ENCODE assay signal across 19 cellular contexts in genomic region chr1:31151402-31151801, GRCh38.
DNase-seq lines count a peak whose midpoint lies in the region; FAIRE-seq and TF ChIP-seq lines count a peak whose summit lies in the region.
"Had no signal": no experiment of that assay in that cellular context is flagged by ENCODE, and none has a peak within 500 bp of the region (broad histone marks: within the 10 kb centered on the region; RNA-seq: fewer than 3 reads in every experiment).

No MANE protein-coding gene starts in this region.

- no peak overlapping the region for H2BK12ac ChIP-seq in trophoblast cell (ENCODE audit: low read length)

- no peak overlapping the region for H3K9ac ChIP-seq in trophoblast cell (ENCODE audit: low read length)
- H3K9ac ChIP-seq: BLaER1 treated with 17β-estradiol and CSF1 and Interleukin-3, amounts not matched to agents 10 nM and 100 nM; GM23248 had no signal

- H2AK5ac ChIP-seq in trophoblast cell (ENCODE audit: low read length), result no peak overlapping the region

- intact Hi-C loops in A673 (cut with micrococcal nuclease; ENCODE audit: unreplicated experiment), result no loop called here

- H3K36me3 ChIP-seq in bronchial epithelial cell (ENCODE audit: control insufficient read depth, insufficient read depth, low read length) (no peaks in the 10 kb centered on the region), trophoblast cell (ENCODE audit: control insufficient read depth in 1 of 2, insufficient read depth in 2 of 2, low read length in 2 of 2) (no peaks in the 10 kb centered on the region), A673 (ENCODE audit: insufficient read depth, low read length, poor library complexity, severe bottlenecking) (no peaks in the 10 kb centered on the region)
- H3K36me3 ChIP-seq: BLaER1 treated with 17β-estradiol and CSF1 and Interleukin-3, amounts not matched to agents 10 nM and 100 nM; HAP-1 had no signal

- no TSS peak for BruUV-seq in A673 (replicated peaks; lab: Mats Ljungman, UMichigan)

- no peak overlapping the region for H2BK5ac ChIP-seq in trophoblast cell (ENCODE audit: low read depth, low read length, poor library complexity)

- POLR2A ChIA-PET in RWPE1 (lab: Yijun Ruan, JAX; ENCODE audit: low non-redundant PET), result no interaction called here
- POLR2A ChIA-PET in A673 (lab: Charles Lee; ENCODE audit: low non-redundant PET), result no interaction called here

- no peak overlapping the region for H3K4me2 ChIP-seq in trophoblast cell (ENCODE audit: low read length)

- H3K27ac ChIP-seq in RWPE1 (peak overlapping the region; percentile 98), trophoblast cell (ENCODE audit: low read depth, low read length) (no peak overlapping the region), A673 (ENCODE audit: low read depth, low read length, poor library complexity, severe bottlenecking) (no peak overlapping the region)
- H3K27ac ChIP-seq: 22Rv1; BLaER1 treated with 17β-estradiol and CSF1 and Interleukin-3, amounts not matched to agents 10 nM and 100 nM; GM23248 had no signal

- H3K79me1 ChIP-seq in trophoblast cell (ENCODE audit: low read length), result peaks cover 18% of the 10 kb centered on the region

- TF ChIP-seq CTCF in RWPE1 (conservative IDR thresholded peaks at IDR 0.05; ENCODE audit: low read depth), result no peak
- TF ChIP-seq CTCF in bronchial epithelial cell (IDR thresholded peaks at IDR 0.05; ENCODE audit: insufficient read depth, low read length, severe bottlenecking), result no peak
- no peak for TF ChIP-seq CTCF in A673 (conservative IDR thresholded peaks at IDR 0.05; ENCODE audit: low read depth, low read length)

- no CpG with 5 or more reads among the region's 3 CpGs for WGBS in trophoblast cell (ENCODE audit: extremely low coverage, insufficient coverage, insufficient read length)

- H3K4me3 ChIP-seq in bronchial epithelial cell (ENCODE audit: low read depth, low read length), result no peak overlapping the region
- no peak overlapping the region for H3K4me3 ChIP-seq in trophoblast cell (ENCODE audit: low read depth, low read length)
- H3K4me3 ChIP-seq in A673 (ENCODE audit: low read depth, low read length, poor library complexity, severe bottlenecking), result no peak overlapping the region
- H3K4me3 ChIP-seq: A549; BLaER1 treated with 17β-estradiol and CSF1 and Interleukin-3, amounts not matched to agents 10 nM and 100 nM; GM23248; HAP-1 had no signal

- no peak overlapping the region for H2BK120ac ChIP-seq in trophoblast cell (ENCODE audit: insufficient read depth, low read length, poor library complexity)

- H4K91ac ChIP-seq in trophoblast cell (ENCODE audit: low read depth, low read length), result peak overlapping the region; percentile 7

- H3K27me3 ChIP-seq in bronchial epithelial cell (ENCODE audit: control insufficient read depth, insufficient read depth, low read length) (no peaks in the 10 kb centered on the region), trophoblast cell (ENCODE audit: insufficient read depth, low read length) (no peaks in the 10 kb centered on the region), A673 (replicated peaks; ENCODE audit: insufficient read depth, low read depth, low read length, poor library complexity) (no peaks in the 10 kb centered on the region)
- H3K27me3 ChIP-seq: BLaER1 treated with 17β-estradiol and CSF1 and Interleukin-3, amounts not matched to agents 10 nM and 100 nM had no signal

- H3K4me1 ChIP-seq in trophoblast cell (ENCODE audit: control insufficient read depth in 1 of 2, insufficient read depth in 2 of 2, low read length in 2 of 2), result peaks cover 5 to 7% of the 10 kb centered on the region in 2 experiments
- H3K4me1 ChIP-seq in A673 (ENCODE audit: insufficient read depth, low read length, poor library complexity, severe bottlenecking), result peaks cover 5% of the 10 kb centered on the region

- H3K14ac ChIP-seq in trophoblast cell (ENCODE audit: low read length), result no peak overlapping the region

- H3K79me2 ChIP-seq in trophoblast cell (ENCODE audit: control insufficient read depth, insufficient read depth, low read length, poor library complexity), result peaks cover 11% of the 10 kb centered on the region

- DNase-seq in ELR (ENCODE audit: low read depth) (peak; percentile 19), RWPE1 (ENCODE audit: low spot score) (no peak), bronchial epithelial cell (ENCODE audit: low read depth) (peak; percentile 22), trophoblast cell (peak; percentile 62 to 84), cerebellar nuclear complex (lab: John Stamatoyannopoulos, UW) (no peak), superior temporal gyrus (ENCODE audit: extremely low spot score) (no peak), A673 (ENCODE audit: low spot score) (no peak)
- DNase-seq: Calu3; CD8-positive, alpha-beta T cell; DND-41; EL; GM23248 had no signal

- no peak overlapping the region for H4K12ac ChIP-seq in trophoblast cell (ENCODE audit: low read depth, low read length)

- H3K18ac ChIP-seq in trophoblast cell (ENCODE audit: low read length), result no peak overlapping the region

- H3K9me3 ChIP-seq in trophoblast cell (ENCODE audit: insufficient read depth, low read depth, low read length) (no peaks in the 10 kb centered on the region), A673 (ENCODE audit: low read depth, low read length, poor library complexity, severe bottlenecking) (no peaks in the 10 kb centered on the region)
- H3K9me3 ChIP-seq: BLaER1 treated with 17β-estradiol and CSF1 and Interleukin-3, amounts not matched to agents 10 nM and 100 nM; HAP-1 had no signal

- no peak overlapping the region for H4K8ac ChIP-seq in trophoblast cell (ENCODE audit: low read depth, low read length)

- H3K23ac ChIP-seq in trophoblast cell (ENCODE audit: low read length), result no peak overlapping the region

- CTCF ChIA-PET in RWPE1 (lab: Yijun Ruan, JAX) (interaction anchor here (0.7 to 1.8 kb wide), 2 partner anchors 33 to 83 kb away, joined by 3 to 5 read pairs; no protein-coding TSS in a partner anchor), A673 (lab: Charles Lee) (no interaction called here)

- H2AFZ ChIP-seq in trophoblast cell (ENCODE audit: insufficient read depth, low read length, poor library complexity), result no peak overlapping the region

- no peak for FAIRE-seq in bronchial epithelial cell (lab: Jason Lieb, UNC)
- FAIRE-seq: A549, G401.6, GM12891, GM19239 had no signal

- no peak overlapping the region for H3K4ac ChIP-seq in trophoblast cell (ENCODE audit: low read depth, low read length)

Comparison
In these comparisons a context has a peak if more than half of its experiments do, and no peak if none do; other contexts are left out.
1. DNase-seq: peak in ELR (single experiment), bronchial epithelial cell (single experiment) and trophoblast cell (2 of 2); none in RWPE1 (single experiment), cerebellar nuclear complex (0 of 2), superior temporal gyrus (single experiment) and A673 (single experiment).